22 cellular contexts compared by ENCODE assay signal in the genomic region with DNA sequence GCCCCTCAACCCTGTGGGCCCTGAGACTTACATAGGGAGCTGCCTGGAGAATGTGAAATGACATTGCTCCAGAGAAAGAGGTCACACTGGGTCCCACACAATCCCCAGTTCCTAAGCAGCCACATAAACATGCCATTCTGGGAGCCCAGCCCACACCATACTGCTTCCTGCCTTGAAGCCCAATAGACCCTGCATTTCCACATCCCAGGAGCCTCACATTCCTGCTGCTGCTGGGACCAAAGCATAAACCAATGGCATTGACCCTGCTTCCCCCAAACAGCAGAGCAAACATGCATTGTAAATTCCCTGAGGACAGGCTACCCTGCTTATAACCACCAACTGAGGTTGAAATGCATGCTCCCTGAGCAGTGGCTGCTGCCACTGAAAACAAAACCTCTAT.
"Had no signal": no experiment of that assay in that cellular context is flagged by ENCODE, and none has a peak within 500 bp of the region (broad histone marks: within the 10 kb centered on the region; RNA-seq: fewer than 3 reads in every experiment).

No MANE protein-coding gene starts in this region.

- H3K27ac Mint-ChIP-seq: activated CD4-positive, alpha-beta T cell treated with anti-CD3 and anti-CD28 coated beads, Interleukin-2, amount 10 ng/mL, durations not matched to agents 24 days and 14 days; activated CD8-positive, alpha-beta T cell treated with anti-CD3 and anti-CD28 coated beads, Interleukin-2, amount 10 ng/mL, durations not matched to agents 7 days and 5 days; activated naive CD4-positive, alpha-beta T cell treated with anti-CD3 and anti-CD28 coated beads, Interleukin-2, amount 50 U/mL, for 24 hours; dendritic cell treated with granulocyte-macrophage colony-stimulating factor and Interleukin-4, amounts not matched to agents 40 ng/mL and 50 ng/mL, for 4 days; naive thymus-derived CD8-positive, alpha-beta T cell; T-helper 1 cell treated with Interleukin-12 subunit alpha and Interleukin-12 subunit beta and Interleukin-4 antibody, amounts not matched to agents 30 μg/mL and 1 μg/mL, for 36 hours had no signal

- H3K27ac ChIP-seq: hepatocyte, lower lobe of right lung, neutrophil, ovary, prostate gland, upper lobe of left lung had no signal

- H3K79me2 ChIP-seq: hepatocyte had no signal

- H3K27me3 Mint-ChIP-seq: activated CD4-positive, alpha-beta T cell treated with anti-CD3 and anti-CD28 coated beads, Interleukin-2, amount 10 ng/mL, durations not matched to agents 24 days and 14 days; activated naive CD4-positive, alpha-beta T cell treated with anti-CD3 and anti-CD28 coated beads, Interleukin-2, amount 50 U/mL, for 24 hours; dendritic cell treated with granulocyte-macrophage colony-stimulating factor and Interleukin-4, amounts not matched to agents 40 ng/mL and 50 ng/mL, for 4 days had no signal

- H3K4me1 Mint-ChIP-seq: activated CD4-positive, alpha-beta T cell treated with anti-CD3 and anti-CD28 coated beads, Interleukin-2, amount 10 ng/mL, durations not matched to agents 24 days and 14 days; activated naive CD4-positive, alpha-beta T cell treated with anti-CD3 and anti-CD28 coated beads, Interleukin-2, amount 50 U/mL, for 24 hours; brain; naive thymus-derived CD8-positive, alpha-beta T cell had no signal

- H2AFZ ChIP-seq: hepatocyte had no signal

- H3K4me2 ChIP-seq: hepatocyte had no signal

- H3K4me1 ChIP-seq: lower lobe of right lung, prostate gland, upper lobe of left lung had no signal

- H3K9me3 Mint-ChIP-seq: activated CD4-positive, alpha-beta T cell treated with anti-CD3 and anti-CD28 coated beads, Interleukin-2, amount 10 ng/mL, durations not matched to agents 24 days and 14 days; T-helper 1 cell treated with Interleukin-12 subunit alpha and Interleukin-12 subunit beta and Interleukin-4 antibody, amounts not matched to agents 30 μg/mL and 1 μg/mL, for 36 hours had no signal

- H3K27me3 ChIP-seq: hepatocyte, neutrophil, ovary, upper lobe of left lung had no signal

- H3K9me3 ChIP-seq: lower lobe of right lung, ovary, prostate gland, upper lobe of left lung had no signal

- H3K4me3 Mint-ChIP-seq: activated CD4-positive, alpha-beta T cell treated with anti-CD3 and anti-CD28 coated beads, Interleukin-2, amount 10 ng/mL, durations not matched to agents 24 days and 14 days; activated CD8-positive, alpha-beta T cell treated with anti-CD3 and anti-CD28 coated beads, Interleukin-2, amount 10 ng/mL, durations not matched to agents 7 days and 5 days; activated naive CD4-positive, alpha-beta T cell treated with anti-CD3 and anti-CD28 coated beads, Interleukin-2, amount 50 U/mL, for 24 hours; brain; dendritic cell treated with granulocyte-macrophage colony-stimulating factor and Interleukin-4, amounts not matched to agents 40 ng/mL and 50 ng/mL, for 4 days; naive thymus-derived CD8-positive, alpha-beta T cell; T-helper 1 cell treated with Interleukin-12 subunit alpha and Interleukin-12 subunit beta and Interleukin-4 antibody, amounts not matched to agents 30 μg/mL and 1 μg/mL, for 36 hours had no signal

- H3K36me3 ChIP-seq: lower lobe of right lung, neutrophil, ovary, prostate gland, upper lobe of left lung had no signal

- H3K4me3 ChIP-seq: hepatocyte, lower lobe of right lung, ovary, prostate gland, upper lobe of left lung had no signal

- DNase-seq: activated CD4-positive, alpha-beta T cell treated with anti-CD3 and anti-CD28 coated beads, Interleukin-2, amount 10 ng/mL, durations not matched to agents 24 days and 14 days; activated CD8-positive, alpha-beta T cell treated with anti-CD3 and anti-CD28 coated beads, Interleukin-2, amount 10 ng/mL, durations not matched to agents 7 days and 5 days; activated gamma-delta T cell treated with Interleukin-2 at 50 U/mL for 16 hours; activated T-cell treated with anti-CD3 and anti-CD28 coated beads, Interleukin-2, amount 50 U/mL, for 1 hour; aorta; effector CD4-positive, alpha-beta T cell; foreskin melanocyte; lower lobe of right lung; naive thymus-derived CD8-positive, alpha-beta T cell; ovary; stimulated activated CD4-positive, alpha-beta T cell treated with anti-CD3 and anti-CD28 coated beads, Interleukin-4, amount 100 ng/mL, for 24 hours; stimulated activated naive CD8-positive, alpha-beta T cell treated with anti-CD3 and anti-CD28 coated beads, Interleukin-15, Interleukin-2, amounts not matched to agents 100 U/mL and 50 U/mL, for 24 hours; T1000; upper lobe of left lung had no signal

- ATAC-seq: activated CD8-positive, alpha-beta T cell treated with anti-CD3 and anti-CD28 coated beads, Interleukin-2, amount 10 ng/mL, durations not matched to agents 7 days and 5 days; left lobe of liver; naive thymus-derived CD8-positive, alpha-beta T cell; stimulated activated naive CD8-positive, alpha-beta T cell treated with anti-CD3 and anti-CD28 coated beads, Interleukin-15, Interleukin-2, amounts not matched to agents 100 U/mL and 50 U/mL, for 24 hours had no signal

- H3K36me3 Mint-ChIP-seq: activated naive CD4-positive, alpha-beta T cell treated with anti-CD3 and anti-CD28 coated beads, Interleukin-2, amount 50 U/mL, for 24 hours; brain had no signal
